Comparison of ENCODE assay signal across 26 cellular contexts in the genomic region with DNA sequence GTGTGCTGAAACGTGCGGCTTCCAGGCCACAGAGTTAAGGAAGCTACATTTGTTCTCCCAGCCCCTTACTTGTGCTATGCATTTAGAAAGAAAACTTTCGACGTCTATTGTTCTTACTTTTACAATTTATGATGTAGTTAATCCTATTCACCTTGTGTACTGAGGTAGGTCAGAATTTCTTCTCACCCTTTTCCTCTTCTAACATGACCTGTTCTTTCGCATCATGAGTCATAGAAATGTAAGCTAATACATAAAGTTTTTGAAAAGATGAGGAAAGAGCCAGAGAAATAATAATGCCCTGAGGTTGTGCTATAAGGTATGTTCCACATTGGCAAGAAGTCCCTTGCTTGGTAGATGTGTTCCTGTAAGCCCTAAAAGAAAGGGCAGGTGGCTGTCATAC.
"Had no signal": no experiment of that assay in that cellular context is flagged by ENCODE, and none has a peak within 500 bp of the region (broad histone marks: within the 10 kb centered on the region; RNA-seq: fewer than 3 reads in every experiment).

No MANE protein-coding gene starts in this region.

- DNase-seq: activated B cell treated with CpG ODN at 0.5 μM for 24 hours; activated CD4-positive, alpha-beta T cell treated with anti-CD3 and anti-CD28 coated beads for 48 hours; activated CD8-positive, alpha-beta T cell treated with anti-CD3 and anti-CD28 coated beads for 36 hours; activated naive CD4-positive, alpha-beta T cell treated with Interleukin-2 at 50 U/mL for 16 hours; activated naive CD8-positive, alpha-beta T cell treated with anti-CD3 and anti-CD28 coated beads, Interleukin-2, amount 10 ng/mL, durations not matched to agents 7 days and 5 days; activated T-cell treated with anti-CD3 and anti-CD28 coated beads, Interleukin-2, amount 50 U/mL, for 1 hour; amygdala; central memory CD4-positive, alpha-beta T cell; colonic mucosa; heart left ventricle; mesenchymal stem cell; mucosa of descending colon; naive B cell; right cardiac atrium; small intestine; stimulated activated CD4-positive, alpha-beta T cell treated with anti-CD3 and anti-CD28 coated beads, Interleukin-15, amount 100 ng/mL, for 24 hours; stimulated activated CD4-positive, alpha-beta T cell treated with anti-CD3 and anti-CD28 coated beads, Interleukin-2, amount 100 ng/mL, for 48 hours; stimulated activated naive CD8-positive, alpha-beta T cell treated with anti-CD3 and anti-CD28 coated beads, Interleukin-15, amount 100 ng/mL, for 72 hours; T-helper 2 cell; transverse colon; uterus had no signal

- H3K4me3 ChIP-seq: colonic mucosa, gastroesophageal sphincter, heart left ventricle, mucosa of descending colon, prostate gland, suprapubic skin, transverse colon, uterus had no signal

- H3K36me3 ChIP-seq: colonic mucosa, gastroesophageal sphincter, heart left ventricle, prostate gland, suprapubic skin, transverse colon, uterus had no signal

- H3K27ac Mint-ChIP-seq: activated B cell treated with CpG ODN at 0.5 μM for 24 hours; activated CD8-positive, alpha-beta T cell treated with anti-CD3 and anti-CD28 coated beads for 36 hours; activated naive CD8-positive, alpha-beta T cell treated with anti-CD3 and anti-CD28 coated beads, Interleukin-2, amount 10 ng/mL, durations not matched to agents 7 days and 5 days; activated T-helper 17 cell treated with anti-CD3 and anti-CD28 coated beads, Interleukin-2, amount 50 U/mL, for 72 hours; naive B cell; stimulated activated naive CD8-positive, alpha-beta T cell treated with anti-CD3 and anti-CD28 coated beads, Interleukin-15, amount 100 ng/mL, for 72 hours had no signal

- H3K27me3 ChIP-seq: colonic mucosa, gastroesophageal sphincter, heart left ventricle, suprapubic skin, transverse colon, uterus had no signal

- H3K4me1 Mint-ChIP-seq: activated B cell treated with CpG ODN at 0.5 μM for 24 hours; activated naive CD8-positive, alpha-beta T cell treated with anti-CD3 and anti-CD28 coated beads, Interleukin-2, amount 10 ng/mL, durations not matched to agents 7 days and 5 days; activated T-helper 17 cell treated with anti-CD3 and anti-CD28 coated beads, Interleukin-2, amount 50 U/mL, for 72 hours; naive B cell; stimulated activated naive CD8-positive, alpha-beta T cell treated with anti-CD3 and anti-CD28 coated beads, Interleukin-15, amount 100 ng/mL, for 72 hours had no signal

- H3K9me3 ChIP-seq: colonic mucosa, gastroesophageal sphincter, heart left ventricle, mucosa of descending colon, prostate gland, suprapubic skin, transverse colon, uterus had no signal

- H3K36me3 Mint-ChIP-seq: activated naive CD8-positive, alpha-beta T cell treated with anti-CD3 and anti-CD28 coated beads, Interleukin-2, amount 10 ng/mL, durations not matched to agents 7 days and 5 days; naive B cell had no signal

- H3K4me3 Mint-ChIP-seq: activated B cell treated with CpG ODN at 0.5 μM for 24 hours; activated CD8-positive, alpha-beta T cell treated with anti-CD3 and anti-CD28 coated beads for 36 hours; activated naive CD8-positive, alpha-beta T cell treated with anti-CD3 and anti-CD28 coated beads, Interleukin-2, amount 10 ng/mL, durations not matched to agents 7 days and 5 days; activated T-helper 17 cell treated with anti-CD3 and anti-CD28 coated beads, Interleukin-2, amount 50 U/mL, for 72 hours; naive B cell; neural crest cell; stimulated activated naive CD8-positive, alpha-beta T cell treated with anti-CD3 and anti-CD28 coated beads, Interleukin-15, amount 100 ng/mL, for 72 hours had no signal

- ATAC-seq: activated CD8-positive, alpha-beta T cell treated with anti-CD3 and anti-CD28 coated beads for 36 hours; activated T-helper 17 cell treated with anti-CD3 and anti-CD28 coated beads, Interleukin-2, amount 50 U/mL, for 72 hours; gastroesophageal sphincter; heart left ventricle; mucosa of descending colon; right cardiac atrium; stimulated activated naive CD8-positive, alpha-beta T cell treated with anti-CD3 and anti-CD28 coated beads, Interleukin-15, amount 100 ng/mL, for 72 hours had no signal

- H3K4me1 ChIP-seq: colonic mucosa, heart left ventricle, prostate gland, transverse colon, uterus had no signal

- H3K27ac ChIP-seq: colonic mucosa, gastroesophageal sphincter, heart left ventricle, prostate gland, suprapubic skin, transverse colon, uterus had no signal

- H3K27me3 Mint-ChIP-seq: activated B cell treated with CpG ODN at 0.5 μM for 24 hours; activated CD8-positive, alpha-beta T cell treated with anti-CD3 and anti-CD28 coated beads for 36 hours; activated naive CD8-positive, alpha-beta T cell treated with anti-CD3 and anti-CD28 coated beads, Interleukin-2, amount 10 ng/mL, durations not matched to agents 7 days and 5 days; activated T-helper 17 cell treated with anti-CD3 and anti-CD28 coated beads, Interleukin-2, amount 50 U/mL, for 72 hours; naive B cell; stimulated activated naive CD8-positive, alpha-beta T cell treated with anti-CD3 and anti-CD28 coated beads, Interleukin-15, amount 100 ng/mL, for 72 hours had no signal
